Comparison of ENCODE assay signal across 2 cellular contexts in the genomic region with DNA sequence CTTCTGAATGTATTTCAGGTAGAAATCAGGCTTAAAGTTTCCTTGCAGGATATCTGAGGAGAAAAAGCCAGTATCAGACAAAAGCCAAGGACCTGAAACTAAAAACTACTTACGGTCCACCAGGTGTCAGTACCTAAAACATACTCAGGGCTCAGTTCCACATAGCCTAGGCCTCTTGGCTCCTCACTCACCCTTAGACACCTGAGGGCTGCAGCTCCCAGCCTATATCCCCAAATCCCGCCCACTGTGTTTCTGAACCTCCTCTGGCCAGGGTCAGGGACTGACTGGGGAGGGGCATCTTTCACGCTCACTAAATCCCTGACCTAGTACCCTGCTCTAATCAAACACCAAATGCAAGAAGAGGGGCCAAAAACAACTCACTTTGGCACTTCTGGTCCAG.
TF ChIP-seq lines count a peak whose summit lies in the region.

No MANE protein-coding gene starts in this region.

TF ChIP-seq in A549, 52 proteins besides CTCF, POLR2A, EP300 and RAD21:
- TF ChIP-seq, protein P1, sequence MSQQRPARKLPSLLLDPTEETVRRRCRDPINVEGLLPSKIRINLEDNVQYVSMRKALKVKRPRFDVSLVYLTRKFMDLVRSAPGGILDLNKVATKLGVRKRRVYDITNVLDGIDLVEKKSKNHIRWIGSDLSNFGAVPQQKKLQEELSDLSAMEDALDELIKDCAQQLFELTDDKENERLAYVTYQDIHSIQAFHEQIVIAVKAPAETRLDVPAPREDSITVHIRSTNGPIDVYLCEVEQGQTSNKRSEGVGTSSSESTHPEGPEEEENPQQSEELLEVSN (IDR thresholded peaks at IDR 0.05; ENCODE audit: borderline replicate concordance, low read depth), result no peak
- TF ChIP-seq JUNB (IDR thresholded peaks at IDR 0.05) (no peak), PBX3 (IDR thresholded peaks at IDR 0.05) (no peak), RCOR1 (IDR thresholded peaks at IDR 0.05; ENCODE audit: low read depth, low read length) (no peak), MAFK (IDR thresholded peaks at IDR 0.05; ENCODE audit: partially characterized antibody) (no peak)
- TF ChIP-seq, protein P2, sequence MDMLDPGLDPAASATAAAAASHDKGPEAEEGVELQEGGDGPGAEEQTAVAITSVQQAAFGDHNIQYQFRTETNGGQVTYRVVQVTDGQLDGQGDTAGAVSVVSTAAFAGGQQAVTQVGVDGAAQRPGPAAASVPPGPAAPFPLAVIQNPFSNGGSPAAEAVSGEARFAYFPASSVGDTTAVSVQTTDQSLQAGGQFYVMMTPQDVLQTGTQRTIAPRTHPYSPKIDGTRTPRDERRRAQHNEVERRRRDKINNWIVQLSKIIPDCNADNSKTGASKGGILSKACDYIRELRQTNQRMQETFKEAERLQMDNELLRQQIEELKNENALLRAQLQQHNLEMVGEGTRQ (IDR thresholded peaks at IDR 0.05), result no peak

TF ChIP-seq in K562, 482 proteins besides CTCF, POLR2A, EP300 and RAD21:
- no peak for TF ChIP-seq ZNF253 (CRISPR knock-in tag; conservative IDR thresholded peaks at IDR 0.05)
- no peak for TF ChIP-seq HNRNPUL1 (IDR thresholded peaks at IDR 0.05; ENCODE audit: low read length)
- no peak for TF ChIP-seq RBM14 (IDR thresholded peaks at IDR 0.05; ENCODE audit: borderline replicate concordance, insufficient read depth, low read depth, low read length)
- no peak for TF ChIP-seq ZNF133 (CRISPR knock-in tag; IDR thresholded peaks at IDR 0.05)
TF ChIP-seq in K562: peak in this region for 0.
